Comparison of ENCODE assay signal across 11 cellular contexts in genomic region chr2:84816426-84817026, GRCh38.
DNase-seq lines count a peak whose midpoint lies in the region; ATAC-seq and TF ChIP-seq lines count a peak whose summit lies in the region.
"Had no signal": no experiment of that assay in that cellular context is flagged by ENCODE, and none has a peak within 500 bp of the region (broad histone marks: within the 10 kb centered on the region; RNA-seq: fewer than 3 reads in every experiment).

No MANE protein-coding gene starts in this region.

- peak overlapping the region; percentile 35; the same call in 1 of the 2 replicates for H2AFZ ChIP-seq in OCI-LY7 (ENCODE audit: low read length)
- H2AFZ ChIP-seq in PC-3 (ENCODE audit: low read length) = no peak overlapping the region

- no peaks in the 10 kb centered on the region for H3F3A ChIP-seq in PC-3 (ENCODE audit: low read length, unreplicated experiment)

- H4K20me1 ChIP-seq in OCI-LY7 (ENCODE audit: insufficient read depth, low read length) (no peaks in the 10 kb centered on the region), PC-3 (ENCODE audit: low read length) (no peaks in the 10 kb centered on the region)

- POLR2A ChIA-PET in OCI-LY7 (lab: Charles Lee) = interaction anchor here (0.6 to 1.4 kb wide), 3 partner anchors 15 to 389 kb away, joined by 3 to 5 read pairs (median 3); no protein-coding TSS in a partner anchor
- POLR2A ChIA-PET in PC-3 (lab: Charles Lee; ENCODE audit: unreplicated experiment) = no interaction called here

- intact Hi-C loops in OCI-LY7 (cut with micrococcal nuclease; ENCODE audit: unreplicated experiment) (loop anchor here (2.0 to 5.0 kb wide), 2 partner anchors 72 to 196 kb away; no protein-coding TSS in a partner anchor), ascending aorta (cut with DNase I) (no loop called here), PC-3 (cut with micrococcal nuclease) (no loop called here)

- peak; percentile 37 for DNase-seq in GM13977 (ENCODE audit: low spot score)
- peak; percentile 32 for DNase-seq in OCI-LY7 (ENCODE audit: low spot score)
- DNase-seq in ascending aorta (ENCODE audit: low spot score in 2 of 2) = no peak
- DNase-seq in PC-3 = no peak
- DNase-seq in Kasumi-1 (lab: John Stamatoyannopoulos, UW) = no peak
- DNase-seq in NCI-H2107 treated with DMSO at 0.1 percent for 48 hours (lab: John Stamatoyannopoulos, UW; ENCODE audit: unreplicated experiment) = no peak
- DNase-seq: effector CD8-positive, alpha-beta T cell; NCI-H1105 had no signal

- H3K9me3 ChIP-seq in OCI-LY7 (ENCODE audit: low read length) (no peaks in the 10 kb centered on the region), ascending aorta (no peaks in the 10 kb centered on the region), PC-3 (ENCODE audit: low read length) (no peaks in the 10 kb centered on the region)
- H3K9me3 ChIP-seq: HAP-1 had no signal

- in situ Hi-C loops in GM13977 (cut with MboI; ENCODE audit: low pct_unique_long_range_greater_than_20kb, low sequenced_read_pairs, unreplicated experiment) = no loop called here

- peak overlapping the region; percentile 25 for H3K4me3 ChIP-seq in OCI-LY7 (ENCODE audit: low read depth, low read length, poor library complexity, severe bottlenecking)
- no peak overlapping the region for H3K4me3 ChIP-seq in ascending aorta
- no peak overlapping the region for H3K4me3 ChIP-seq in PC-3 (ENCODE audit: low read length)
- H3K4me3 ChIP-seq: HAP-1 had no signal

- peak; percentile 69 for ATAC-seq in GM19351 (IDR thresholded peaks at IDR 0.05; ENCODE audit: unreplicated experiment)
- ATAC-seq in HG02885 (IDR thresholded peaks at IDR 0.05; ENCODE audit: poor library complexity, unreplicated experiment) = peak; percentile 74
- no peak for ATAC-seq in PC-3

- H3K36me3 ChIP-seq in OCI-LY7 (ENCODE audit: insufficient read depth, low read length) (no peaks in the 10 kb centered on the region), ascending aorta (no peaks in the 10 kb centered on the region), PC-3 (ENCODE audit: low read depth, low read length) (no peaks in the 10 kb centered on the region)
- H3K36me3 ChIP-seq: HAP-1 had no signal

- H3K27me3 ChIP-seq in ascending aorta = no peaks in the 10 kb centered on the region
- H3K27me3 ChIP-seq in PC-3 (ENCODE audit: low read length) = peaks cover 39% of the 10 kb centered on the region; the same call in 1 of the 2 replicates

- H3K4me1 ChIP-seq in OCI-LY7 (ENCODE audit: insufficient read depth, low read length, poor library complexity, severe bottlenecking) = peaks cover 65% of the 10 kb centered on the region
- no peaks in the 10 kb centered on the region for H3K4me1 ChIP-seq in ascending aorta
- H3K4me1 ChIP-seq in PC-3 (ENCODE audit: insufficient read depth, low read length) = no peaks in the 10 kb centered on the region
- H3K4me1 ChIP-seq: HAP-1 had no signal

- no peak overlapping the region for H3K9ac ChIP-seq in PC-3 (ENCODE audit: low read length)

- CTCF ChIA-PET in OCI-LY7 (lab: Charles Lee; ENCODE audit: unreplicated experiment) (no interaction called here), PC-3 (lab: Charles Lee) (no interaction called here)

- BruUV-seq in OCI-LY7 (replicated peaks; lab: Mats Ljungman, UMichigan) (no TSS peak), PC-3 (replicated peaks; lab: Mats Ljungman, UMichigan) (no TSS peak)

- peak overlapping the region; percentile 67 for H3K4me2 ChIP-seq in OCI-LY7 (ENCODE audit: low read length)
- H3K4me2 ChIP-seq in PC-3 (ENCODE audit: low read length) = no peak overlapping the region

- H3K9me2 ChIP-seq in OCI-LY7 (ENCODE audit: insufficient read depth, low read length) (no peaks in the 10 kb centered on the region), PC-3 (replicated peaks; ENCODE audit: low read length) (no peaks in the 10 kb centered on the region)

- TF ChIP-seq CTCF in GM13977 (IDR thresholded peaks at IDR 0.05; ENCODE audit: extremely low read depth, insufficient read depth, missing control alignments) = no peak
- TF ChIP-seq CTCF in OCI-LY7 (conservative IDR thresholded peaks at IDR 0.05; ENCODE audit: low read length) = no peak
- TF ChIP-seq CTCF in ascending aorta (IDR thresholded peaks at IDR 0.05) = no peak
- TF ChIP-seq CTCF in PC-3 (conservative IDR thresholded peaks at IDR 0.05; ENCODE audit: low read depth, low read length) = no peak

- H3K79me2 ChIP-seq in OCI-LY7 (ENCODE audit: insufficient read depth, low read depth, low read length) = no peaks in the 10 kb centered on the region
- H3K79me2 ChIP-seq in PC-3 (ENCODE audit: low read length) = no peaks in the 10 kb centered on the region

- peak overlapping the region; percentile 85 for H3K27ac ChIP-seq in OCI-LY7 (ENCODE audit: low read depth, low read length, poor library complexity, severe bottlenecking)
- no peak overlapping the region for H3K27ac ChIP-seq in ascending aorta
- H3K27ac ChIP-seq in PC-3 (ENCODE audit: low read length) = no peak overlapping the region

Comparison
In these comparisons a context has a peak if more than half of its experiments do, and no peak if none do; other contexts are left out.
1. DNase-seq: peak in GM13977 (single experiment) and OCI-LY7 (single experiment); none in ascending aorta (0 of 2), PC-3 (single experiment), Kasumi-1 (0 of 2) and NCI-H2107 treated with DMSO at 0.1 percent for 48 hours (single experiment).